1 cellular context compared by ENCODE assay signal in the genomic region with DNA sequence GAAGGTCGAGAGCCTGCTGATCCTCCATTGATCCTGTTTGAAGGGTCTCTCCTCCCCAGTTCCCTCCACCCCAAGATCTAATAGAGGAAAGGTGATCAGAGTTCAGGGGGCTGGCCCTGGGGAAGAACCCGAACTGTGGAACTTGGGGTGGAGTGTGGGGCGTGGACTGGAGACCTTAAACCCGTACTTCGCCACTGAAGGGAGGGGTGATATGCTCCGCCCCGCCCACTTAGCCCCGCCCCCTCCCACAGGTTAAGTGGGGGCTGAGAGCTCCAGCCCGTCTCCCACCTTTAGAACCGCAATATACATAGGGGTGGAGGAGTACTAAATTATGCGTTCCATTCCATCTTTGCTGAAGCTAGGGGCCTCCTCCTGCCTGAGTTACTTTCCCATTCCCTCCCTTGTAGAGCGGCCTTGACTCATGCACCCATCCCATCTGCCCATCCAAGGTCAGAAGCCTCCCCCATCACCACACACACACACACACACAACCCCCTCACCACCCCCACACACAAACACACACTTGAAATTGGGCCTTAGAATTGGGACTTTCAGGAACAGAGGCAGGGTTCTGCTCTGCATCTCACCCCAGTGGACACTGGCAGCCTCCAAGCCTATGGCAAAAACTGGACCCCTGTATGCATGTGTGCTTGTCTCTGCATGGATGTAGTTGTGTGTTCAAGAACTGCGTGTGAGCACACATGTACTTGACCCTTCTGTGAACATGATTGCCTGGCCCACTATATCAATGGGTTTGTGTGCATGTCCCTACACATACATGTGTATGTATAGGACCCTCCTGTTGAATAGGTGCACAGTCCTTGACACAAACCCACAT.
TF ChIP-seq lines count a peak whose summit lies in the region.

No MANE protein-coding gene starts in this region.

TF ChIP-seq in GM23338, 12 proteins besides CTCF, POLR2A, EP300 and RAD21 (continued from another document):
- no peak for TF ChIP-seq ZNF462 (CRISPR knock-in tag; IDR thresholded peaks at IDR 0.05)
TF ChIP-seq in GM23338: peak in this region for 0.
